13 cellular contexts compared by ENCODE assay signal in the genomic region with DNA sequence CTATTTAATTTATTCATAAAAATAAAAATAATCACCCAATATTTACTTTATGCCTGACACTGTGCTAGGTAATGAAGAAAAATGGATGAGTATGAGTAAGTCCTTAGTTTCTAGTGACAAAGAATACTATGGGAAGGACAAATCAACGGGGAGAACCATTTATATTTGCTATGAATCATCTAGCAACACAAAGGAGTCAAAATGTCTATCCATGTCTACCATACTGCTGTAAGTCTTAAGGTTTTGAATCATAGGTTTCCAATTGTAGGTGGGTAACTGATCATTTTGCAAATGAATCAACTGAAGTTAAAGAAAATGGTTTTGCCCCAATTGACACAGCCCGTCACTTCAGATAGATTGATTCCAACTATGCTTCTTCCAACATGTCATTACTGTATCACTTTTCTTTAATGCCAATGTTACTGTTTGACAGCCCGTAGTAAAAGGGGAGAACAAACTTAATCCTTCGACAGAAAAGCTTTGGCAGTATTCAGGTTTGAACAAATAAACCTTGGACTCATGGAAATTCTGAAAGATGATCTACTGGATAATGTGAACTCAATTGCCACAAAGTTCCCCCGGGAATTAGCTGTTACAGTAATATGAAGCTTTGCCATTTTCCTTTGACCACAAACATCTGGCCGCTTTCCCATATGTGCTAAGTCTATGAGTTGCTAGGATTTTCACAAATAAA. TPM values are rescaled to one million over a fixed set of nuclear protein-coding genes. Genes with fewer than 3 reads are reported as not detected.
DNase-seq lines count a peak whose midpoint lies in the region; ATAC-seq and TF ChIP-seq lines count a peak whose summit lies in the region.
"Had no signal": no experiment of that assay in that cellular context is flagged by ENCODE, and none has a peak within 500 bp of the region (broad histone marks: within the 10 kb centered on the region; RNA-seq: fewer than 3 reads in every experiment).

No MANE protein-coding gene starts in this region.

- H3K9me3 ChIP-seq in GM23248 (ENCODE audit: low read depth), result no peaks in the 10 kb centered on the region
- H3K9me3 ChIP-seq: suprapubic skin had no signal

- no peak overlapping the region for H2AFZ ChIP-seq in GM23248

- H3K9me2 ChIP-seq in GM23248 (ENCODE audit: insufficient read depth), result no peaks in the 10 kb centered on the region

- no peaks in the 10 kb centered on the region for H4K20me1 ChIP-seq in GM23248 (ENCODE audit: insufficient read depth)

- no peak for ATAC-seq in stimulated activated memory B cell treated with anti-CD40 and anti-IgM and Interleukin-4, amounts not matched to agents 10 μg/mL and 1 μg/mL and 100 μg/mL, for 72 hours
- no peak for ATAC-seq in GM21717 (IDR thresholded peaks at IDR 0.05; ENCODE audit: unreplicated experiment)

- H3K27ac ChIP-seq in GM23248, result peak overlapping the region; percentile 61
- H3K27ac ChIP-seq: suprapubic skin, VCaP had no signal

- no peak overlapping the region for H3K4me3 Mint-ChIP-seq in stimulated activated memory B cell treated with anti-CD40 and anti-IgM and Interleukin-4, amounts not matched to agents 10 μg/mL and 1 μg/mL and 100 μg/mL, for 72 hours

- peak; percentile 99 for DNase-seq in GM23248
- peak; percentile 76 for DNase-seq in NCI-H2171 (lab: John Stamatoyannopoulos, UW)
- DNase-seq in cardiac fibroblast (ENCODE audit: low read depth in 2 of 2), result peak; percentile 98
- DNase-seq in putamen (ENCODE audit: low spot score), result peak; percentile 22
- DNase-seq in COR-L47 (lab: John Stamatoyannopoulos, UW), result no peak
- DNase-seq in activated CD8-positive, alpha-beta memory T cell treated with anti-CD3 and anti-CD28 coated beads, Interleukin-2, amount 50 U/mL, for 4 hours, result no peak
- DNase-seq: MV-4-11, small intestine had no signal

- H3K79me2 ChIP-seq in GM23248 (ENCODE audit: insufficient read depth), result no peaks in the 10 kb centered on the region

- in situ Hi-C loops in GM23248 (cut with MboI), result no loop called here

- no peaks in the 10 kb centered on the region for H3K36me3 Mint-ChIP-seq in stimulated activated memory B cell treated with anti-CD40 and anti-IgM and Interleukin-4, amounts not matched to agents 10 μg/mL and 1 μg/mL and 100 μg/mL, for 72 hours
- H3K36me3 Mint-ChIP-seq: brain had no signal

- no peaks in the 10 kb centered on the region for H3K9me3 Mint-ChIP-seq in stimulated activated memory B cell treated with anti-CD40 and anti-IgM and Interleukin-4, amounts not matched to agents 10 μg/mL and 1 μg/mL and 100 μg/mL, for 72 hours
- H3K9me3 Mint-ChIP-seq: brain had no signal

- peaks cover 18% of the 10 kb centered on the region for H3K27me3 Mint-ChIP-seq in stimulated activated memory B cell treated with anti-CD40 and anti-IgM and Interleukin-4, amounts not matched to agents 10 μg/mL and 1 μg/mL and 100 μg/mL, for 72 hours
- H3K27me3 Mint-ChIP-seq: brain had no signal

- H3K36me3 ChIP-seq in GM23248 (ENCODE audit: low read depth), result no peaks in the 10 kb centered on the region
- H3K36me3 ChIP-seq: suprapubic skin had no signal

- no peaks in the 10 kb centered on the region for H3F3A ChIP-seq in GM23248 (ENCODE audit: insufficient read depth)

- TF ChIP-seq CTCF in cardiac fibroblast (IDR thresholded peaks at IDR 0.05; ENCODE audit: low read depth, low read length), result no peak

- 0 out of 2 replicates have a peak overlapping the region, but pooled peaks have one; percentile 18 for H3K4me3 ChIP-seq in GM23248
- no peak overlapping the region for H3K4me3 ChIP-seq in cardiac fibroblast (replicated peaks in 1 of 2; ENCODE audit: low read depth in 2 of 2, low read length in 2 of 2)
- H3K4me3 ChIP-seq: suprapubic skin had no signal

- peaks cover 20% of the 10 kb centered on the region for H3K27me3 ChIP-seq in GM23248 (replicated peaks; ENCODE audit: insufficient read depth)
- H3K27me3 ChIP-seq: suprapubic skin had no signal

- 4 to 5% methylated on average over 6 of the region's 6 CpGs for WGBS in GM23248 (ENCODE audit: low coverage in 1 of 2, low lambda C conversion rate in 2 of 2, missing lambda C conversion rate in 2 of 2), 2 experiments

- peaks cover 15% of the 10 kb centered on the region for H3K4me1 ChIP-seq in GM23248 (ENCODE audit: insufficient read depth)
- H3K4me1 ChIP-seq: suprapubic skin had no signal

- H3K27ac Mint-ChIP-seq in stimulated activated memory B cell treated with anti-CD40 and anti-IgM and Interleukin-4, amounts not matched to agents 10 μg/mL and 1 μg/mL and 100 μg/mL, for 72 hours, result no peak overlapping the region

- H3K4me1 Mint-ChIP-seq in stimulated activated memory B cell treated with anti-CD40 and anti-IgM and Interleukin-4, amounts not matched to agents 10 μg/mL and 1 μg/mL and 100 μg/mL, for 72 hours, result no peaks in the 10 kb centered on the region

- peak overlapping the region; percentile 64 for H3K9ac ChIP-seq in GM23248

- peak overlapping the region; percentile 71 for H3K4me2 ChIP-seq in GM23248 (ENCODE audit: unreplicated experiment)

RNA-seq across cellular contexts. Expression of a gene that starts 3.2 kb away (rescaled TPM):
- 0.25 TPM in 1 of 2 replicates, not detected in the other for total RNA-seq in GM23248 (2014; rRNA removed; shearing (Covaris generic))
- polyA plus RNA-seq in GM23248 (2016; fragmentation: Nextera tagmentation; extraction: Ambion mirVana), result not detected in 2 replicates

RNA-seq across cellular contexts. Expression of a gene that starts 40.6 kb away (rescaled TPM):
- not detected in 2 replicates for total RNA-seq in GM23248 (2014; rRNA removed; shearing (Covaris generic))
- polyA plus RNA-seq in GM23248 (2016; fragmentation: Nextera tagmentation; extraction: Ambion mirVana), result not detected in 2 replicates
- total RNA-seq: suprapubic skin had no signal

RNA-seq across cellular contexts. Expression of a gene that starts 47.0 kb away (rescaled TPM):
- total RNA-seq in GM23248 (2014; rRNA removed; shearing (Covaris generic)), result 11.2 and 15.2 TPM in 2 replicates
- polyA plus RNA-seq in GM23248 (2016; fragmentation: Nextera tagmentation; extraction: Ambion mirVana), result 13.4 and 14.0 TPM in 2 replicates

Comparison
In these comparisons a context has a peak if more than half of its experiments do, and no peak if none do; other contexts are left out.
1. DNase-seq: peak in GM23248 (single experiment), NCI-H2171 (single experiment), cardiac fibroblast (2 of 2) and putamen (single experiment); none in COR-L47 (single experiment) and activated CD8-positive, alpha-beta memory T cell treated with anti-CD3 and anti-CD28 coated beads, Interleukin-2, amount 50 U/mL, for 4 hours (single experiment).